Comparison of ENCODE assay signal across 8 cellular contexts in the genomic region with DNA sequence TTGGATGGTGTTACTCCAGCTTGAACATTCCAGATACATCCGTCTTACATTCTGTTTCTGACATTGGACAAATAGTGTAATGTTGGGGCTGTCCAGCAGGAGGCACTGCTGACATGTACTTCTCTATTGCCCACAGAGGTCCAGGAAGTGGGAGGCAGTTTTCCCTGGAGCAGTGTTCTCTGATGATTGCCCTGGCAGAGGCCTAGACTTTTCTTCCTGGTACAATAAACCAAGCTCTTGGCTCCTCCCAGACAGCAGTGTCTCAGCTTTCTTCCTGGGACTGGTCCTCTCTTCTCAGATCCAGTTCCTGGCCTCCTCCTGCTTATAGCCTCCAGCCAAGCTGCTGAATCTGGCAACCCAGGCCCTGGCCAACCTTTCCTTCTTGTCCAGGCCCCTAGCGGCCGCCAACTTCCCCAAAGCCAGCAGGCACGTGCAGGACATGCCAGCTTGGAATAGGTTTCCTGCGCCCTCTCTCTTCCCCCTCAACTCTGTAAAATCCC. TPM values are rescaled to one million over a fixed set of nuclear protein-coding genes. Genes with fewer than 3 reads are reported as not detected.
DNase-seq lines count a peak whose midpoint lies in the region; ATAC-seq and TF ChIP-seq lines count a peak whose summit lies in the region.

No MANE protein-coding gene starts in this region.

- POLR2A ChIA-PET in SK-N-SH (lab: Yijun Ruan, JAX): no interaction called here

- no peaks in the 10 kb centered on the region for H3K79me2 ChIP-seq in SK-N-SH (ENCODE audit: insufficient read depth)

- H3K9ac ChIP-seq in SK-N-SH: no peak overlapping the region

- H3K36me3 ChIP-seq in SK-N-SH (replicated peaks in 1 of 2; ENCODE audit: control insufficient read depth in 1 of 2, insufficient read depth in 2 of 2, low read length in 1 of 2) (no peaks in the 10 kb centered on the region), heart right ventricle (no peaks in the 10 kb centered on the region), prostate gland (no peaks in the 10 kb centered on the region)

- TF ChIP-seq RAD21 in SK-N-SH (IDR thresholded peaks at IDR 0.05; ENCODE audit: low read length): peak; percentile 88

- TF ChIP-seq CTCF in SK-N-SH (IDR thresholded peaks at IDR 0.05) (peak; percentile 85), heart right ventricle (IDR thresholded peaks at IDR 0.05) (peak; percentile 57 to 86 (median 77)), prostate gland (IDR thresholded peaks at IDR 0.05) (peak; percentile 87 to 99 (median 97))

- H3F3A ChIP-seq in SK-N-SH (replicated peaks; ENCODE audit: insufficient read depth): no peaks in the 10 kb centered on the region

- H3K4me1 ChIP-seq in SK-N-SH (ENCODE audit: control insufficient read depth in 1 of 2, insufficient read depth in 2 of 2, low read depth in 1 of 2, low read length in 1 of 2) (peaks cover 0 to 7% of the 10 kb centered on the region in 2 experiments; a peak in 1 of 4 replicates), heart right ventricle (peaks cover 0 to 17% (median 4%) of the 10 kb centered on the region in 9 donors), prostate gland (replicated peaks) (peaks cover 11% of the 10 kb centered on the region)

- H3K27me3 ChIP-seq in SK-N-SH (ENCODE audit: insufficient read depth) (no peaks in the 10 kb centered on the region), heart right ventricle (peaks cover 0 to 20% (median 0%) of the 10 kb centered on the region in 7 donors), prostate gland (replicated peaks; ENCODE audit: insufficient read depth) (no peaks in the 10 kb centered on the region)

- H4K20me1 ChIP-seq in SK-N-SH (ENCODE audit: insufficient read depth): no peaks in the 10 kb centered on the region

- H3K4me3 ChIP-seq in SK-N-SH (ENCODE audit: low read depth in 2 of 2, low read length in 1 of 2) (no peak overlapping the region; a peak in 1 of 4 replicates), heart right ventricle (no peak overlapping the region), prostate gland (no peak overlapping the region)

- DNase-seq in EH (ENCODE audit: low read depth) (peak; percentile 93), M059J (ENCODE audit: low read depth) (peak; percentile 95), SK-N-SH (peak; percentile 77), anterior cingulate cortex (lab: John Stamatoyannopoulos, UW) (peak in 52 of 58 donors; percentile 13 to 82 (median 52)), heart right ventricle (peak; percentile 44 to 79), prostate gland (ENCODE audit: low spot score) (peak; percentile 98)

- intact Hi-C loops in heart right ventricle (cut with DNase I) (loop anchor here in 8 of 10 donors (1.0 to 10.0 kb wide), 8 partner anchors 93 to 433 kb away; no protein-coding TSS in a partner anchor), prostate gland (cut with DNase I) (loop anchor here (1.0 to 10.0 kb wide), 2 partner anchors 113 to 190 kb away; partner anchors contain the start of gene GRHL3)

- no peak for TF ChIP-seq EP300 in SK-N-SH (IDR thresholded peaks at IDR 0.05; ENCODE audit: borderline replicate concordance in 1 of 2, low read depth in 1 of 2, low read length in 1 of 2)

- ATAC-seq in heart right ventricle (peak; percentile 68 to 86 (median 72)), GM18517 (IDR thresholded peaks at IDR 0.05; ENCODE audit: unreplicated experiment) (no peak), HG02973 (IDR thresholded peaks at IDR 0.05; ENCODE audit: unreplicated experiment) (no peak)

- H3K9me3 ChIP-seq in SK-N-SH (no peaks in the 10 kb centered on the region), heart right ventricle (no peaks in the 10 kb centered on the region), prostate gland (no peaks in the 10 kb centered on the region)

- H3K4me2 ChIP-seq in SK-N-SH: no peak overlapping the region

- peak; percentile 34 for TF ChIP-seq POLR2A in prostate gland (IDR thresholded peaks at IDR 0.05)

- 85% methylated on average over 4 of the region's 5 CpGs for WGBS in SK-N-SH (ENCODE audit: low lambda C conversion rate)
- WGBS in heart right ventricle, 2 donors: 51 to 63% methylated on average over 5 of the region's 5 CpGs
- WGBS in prostate gland: 25% methylated on average over 5 of the region's 5 CpGs

- no peaks in the 10 kb centered on the region for H3K9me2 ChIP-seq in SK-N-SH

- H3K27ac ChIP-seq in SK-N-SH (ENCODE audit: low read depth in 2 of 2, low read length in 1 of 2) (no peak overlapping the region; a peak in 1 of 4 replicates), heart right ventricle (peak overlapping the region in 1 of 10 donors; percentile 42), prostate gland (peak overlapping the region; percentile 67 to 84)

- H2AFZ ChIP-seq in SK-N-SH (ENCODE audit: low read depth): peak overlapping the region; percentile 63; the same call in 1 of the 2 replicates

- CTCF ChIA-PET in SK-N-SH (lab: Yijun Ruan, JAX): interaction anchor here (0.6 to 10.7 kb wide), 72 partner anchors 8 to 646 kb away, joined by 3 to 451 read pairs (median 4); partner anchors contain the start of gene GRHL3

TF ChIP-seq in SK-N-SH, 30 proteins besides CTCF, POLR2A, EP300 and RAD21:
- TF ChIP-seq POLR2AphosphoS5 (IDR thresholded peaks at IDR 0.05; ENCODE audit: low read depth, low read length) (no peak), SMC3 (IDR thresholded peaks at IDR 0.05; ENCODE audit: low read depth, low read length) (peak; percentile 97), ELF1 (IDR thresholded peaks at IDR 0.05) (peak; percentile 85), MXI1 (IDR thresholded peaks at IDR 0.05; ENCODE audit: low read depth, low read length) (no peak)

RNA-seq across cellular contexts. Expression of gene IFNLR1, which starts 14.9 kb away (rescaled TPM):
- 1.9 and 2.3 TPM in 2 replicates for total RNA-seq in M059J (2014; rRNA removed; shearing (Covaris generic))
- polyA plus RNA-seq in SK-N-SH (2012; rRNA removed) (0.29 and 0.30 TPM in 2 replicates), heart right ventricle (1 to 10 TPM in 1 of 2 donors, under 1 TPM in 1; 0.51 to 1.2 TPM)
- polyA plus RNA-seq in SK-N-SH (2012; cell fraction: cytosol; rRNA removed): 0.14 and 0.20 TPM in 2 replicates
- polyA plus RNA-seq in SK-N-SH (2012; cell fraction: nucleus; rRNA removed): 0.13 and 0.16 TPM in 2 replicates
- total RNA-seq in heart right ventricle (1 to 10 TPM; 2.0 to 3.7 (median 2.6) TPM), prostate gland (1 to 10 TPM; 6.6 to 9.2 TPM)

RNA-seq across cellular contexts. Expression of gene IL22RA1, which starts 59.1 kb away (rescaled TPM):
- total RNA-seq in M059J (2014; rRNA removed; shearing (Covaris generic)): 1.3 and 1.9 TPM in 2 replicates
- polyA plus RNA-seq in SK-N-SH (2012; rRNA removed) (0.03 and 0.05 TPM in 2 replicates), heart right ventricle (under 1 TPM; 0.07 to 0.29 TPM)
- not detected in 2 replicates for polyA plus RNA-seq in SK-N-SH (2012; cell fraction: cytosol; rRNA removed)
- polyA plus RNA-seq in SK-N-SH (2012; cell fraction: nucleus; rRNA removed): 0.02 TPM in 2 replicates
- total RNA-seq in heart right ventricle (1 to 10 TPM in 1 of 10 donors, under 1 TPM in 8, not detected in 1; 0.13 to 1.6 (median 0.31) TPM), prostate gland (1 to 10 TPM in 1 of 2 donors, under 1 TPM in 1; 0.82 to 1.0 TPM)

Comparison
In these comparisons a context has a peak if more than half of its experiments do, and no peak if none do; other contexts are left out.
1. H3K27ac ChIP-seq: peak in prostate gland (2 of 2); none in SK-N-SH (0 of 2).
2. ATAC-seq: peak in heart right ventricle (8 of 8); none in GM18517 (single experiment) and HG02973 (single experiment).
3. Peak in every context shown above with its lines, with median percentiles within 50 percentile points of each other: DNase-seq and CTCF ChIP-seq.